ENCODE assay signal across 12 cellular contexts in genomic region chr5:113202904-113203716, GRCh38.
DNase-seq lines count a peak whose midpoint lies in the region; ATAC-seq and TF ChIP-seq lines count a peak whose summit lies in the region.
"Had no signal": no experiment of that assay in that cellular context is flagged by ENCODE, and none has a peak within 500 bp of the region (broad histone marks: within the 10 kb centered on the region; RNA-seq: fewer than 3 reads in every experiment).

No MANE protein-coding gene starts in this region.

- no peak for TF ChIP-seq CTCF in brain (conservative IDR thresholded peaks at IDR 0.05)
- TF ChIP-seq CTCF in stomach (IDR thresholded peaks at IDR 0.05), result no peak

- H3K27ac Mint-ChIP-seq in brain, result peak overlapping the region in 3 of 5 experiments; percentile 64 to 78 (median 65)
- H3K27ac Mint-ChIP-seq: stimulated activated naive CD8-positive, alpha-beta T cell treated with anti-CD3 and anti-CD28 coated beads, Interleukin-15, Interleukin-2, amounts not matched to agents 100 ng/mL and 50 ng/mL, for 24 hours had no signal

- H3K36me3 Mint-ChIP-seq in brain, result no peaks in the 10 kb centered on the region

- no peak for TF ChIP-seq POLR2A in stomach (IDR thresholded peaks at IDR 0.05)

- H3K4me3 Mint-ChIP-seq in brain, result peak overlapping the region in 3 of 5 experiments; percentile 71 to 85 (median 73)
- H3K4me3 Mint-ChIP-seq: stimulated activated naive CD8-positive, alpha-beta T cell treated with anti-CD3 and anti-CD28 coated beads, Interleukin-15, Interleukin-2, amounts not matched to agents 100 ng/mL and 50 ng/mL, for 24 hours had no signal

- no peak for TF ChIP-seq EP300 in stomach (IDR thresholded peaks at IDR 0.05)

- peak; percentile 40 for DNase-seq in HT1080 (ENCODE audit: low read depth)
- DNase-seq in iris pigment epithelial cell (ENCODE audit: low read depth), result peak; percentile 84
- peak; percentile 67 for DNase-seq in stomach
- DNase-seq in NCI-H446 (lab: John Stamatoyannopoulos, UW), result no peak
- no peak for DNase-seq in kidney glomerular epithelial cell (lab: John Stamatoyannopoulos, UW)
- DNase-seq in NCI-H446 treated with DMSO at 0.1 percent for 48 hours (lab: John Stamatoyannopoulos, UW), result no peak
- DNase-seq: activated naive CD4-positive, alpha-beta T cell; NCI-H69 had no signal

- H3K36me3 ChIP-seq in stomach, result no peaks in the 10 kb centered on the region

- H3K4me1 ChIP-seq in stomach, result peaks cover 6 to 46% (median 18%) of the 10 kb centered on the region in 4 donors

- 30 to 58% (median 42%) methylated on average over 24 to 25 of the region's 25 CpGs for WGBS in stomach, 5 donors

- peaks cover 70% of the 10 kb centered on the region for H3K4me1 Mint-ChIP-seq in brain

- peaks cover 4% of the 10 kb centered on the region for H3K27me3 Mint-ChIP-seq in brain
- H3K27me3 Mint-ChIP-seq: stimulated activated naive CD8-positive, alpha-beta T cell treated with anti-CD3 and anti-CD28 coated beads, Interleukin-15, Interleukin-2, amounts not matched to agents 100 ng/mL and 50 ng/mL, for 24 hours had no signal

- no peaks in the 10 kb centered on the region for H3K27me3 ChIP-seq in stomach

- H3K27ac ChIP-seq in stomach, result peak overlapping the region in 2 of 5 donors; percentile 11 to 41
- H3K27ac ChIP-seq: VCaP had no signal

- peak overlapping the region in 1 of 4 donors; percentile 22 for H3K4me3 ChIP-seq in stomach

- intact Hi-C loops in stomach (cut with DNase I; ENCODE audit: low total_unique reads), result no loop called here

- no peaks in the 10 kb centered on the region for H3K9me3 ChIP-seq in stomach

- no peaks in the 10 kb centered on the region for H3K9me3 Mint-ChIP-seq in brain
- H3K9me3 Mint-ChIP-seq: stimulated activated naive CD8-positive, alpha-beta T cell treated with anti-CD3 and anti-CD28 coated beads, Interleukin-15, Interleukin-2, amounts not matched to agents 100 ng/mL and 50 ng/mL, for 24 hours had no signal

- ATAC-seq in HG03565 (IDR thresholded peaks at IDR 0.05; ENCODE audit: unreplicated experiment), result no peak

Comparison
In these comparisons a context has a peak if more than half of its experiments do, and no peak if none do; other contexts are left out.
1. DNase-seq: peak in HT1080 (single experiment), iris pigment epithelial cell (single experiment) and stomach (single experiment); none in NCI-H446 (0 of 2), kidney glomerular epithelial cell (single experiment) and NCI-H446 treated with DMSO at 0.1 percent for 48 hours (single experiment).